In genomic region chr22:39003165-39003638, GRCh38 we compare ENCODE assay signal across 8 cellular contexts. TPM values are rescaled to one million over a fixed set of nuclear protein-coding genes. Genes with fewer than 3 reads are reported as not detected.
DNase-seq lines count a peak whose midpoint lies in the region; ATAC-seq and TF ChIP-seq lines count a peak whose summit lies in the region.

No MANE protein-coding gene starts in this region.

- no peak overlapping the region; the same call in 1 of the 2 replicates for H2AFZ ChIP-seq in SK-N-SH (ENCODE audit: low read depth)

- DNase-seq in AG04450 (ENCODE audit: low read depth, low spot score) (peak; percentile 67), SK-N-SH (peak; percentile 72), glomerular endothelial cell (ENCODE audit: extremely low read depth, low read depth, low spot score) (peak; percentile 55), pons (ENCODE audit: low spot score) (peak; percentile 79), ureter (ENCODE audit: low spot score) (peak; percentile 86)
- DNase-seq in activated naive CD4-positive, alpha-beta T cell treated with Interleukin-2 at 50 U/mL for 16 hours = peak; percentile 74

- H3K9me3 ChIP-seq in AG04450 (ENCODE audit: control insufficient read depth, insufficient read depth, low read length) (no peaks in the 10 kb centered on the region), SK-N-SH (no peaks in the 10 kb centered on the region)

- peak; percentile 59 for ATAC-seq in GM18511 (IDR thresholded peaks at IDR 0.05; ENCODE audit: unreplicated experiment)

- H3K4me1 ChIP-seq in SK-N-SH (ENCODE audit: control insufficient read depth in 1 of 2, insufficient read depth in 2 of 2, low read depth in 1 of 2, low read length in 1 of 2) = no peaks in the 10 kb centered on the region; a peak in 1 of 4 replicates

- no peak for TF ChIP-seq EP300 in Ishikawa (IDR thresholded peaks at IDR 0.05; ENCODE audit: borderline replicate concordance)
- no peak for TF ChIP-seq EP300 in SK-N-SH (IDR thresholded peaks at IDR 0.05; ENCODE audit: borderline replicate concordance in 1 of 2, low read depth in 1 of 2, low read length in 1 of 2)

- H3K27me3 ChIP-seq in AG04450 (ENCODE audit: control insufficient read depth, insufficient read depth, low read length) (peaks cover 4% of the 10 kb centered on the region), SK-N-SH (ENCODE audit: insufficient read depth) (no peaks in the 10 kb centered on the region; the same call in 1 of the 2 replicates)

- H3K4me2 ChIP-seq in SK-N-SH = no peak overlapping the region

- 8% methylated on average over 2 of the region's 7 CpGs for WGBS in SK-N-SH (ENCODE audit: low lambda C conversion rate)

- no peaks in the 10 kb centered on the region for H4K20me1 ChIP-seq in SK-N-SH (ENCODE audit: insufficient read depth)

- CTCF ChIA-PET in AG04450 (lab: Charles Lee) (interaction anchor here (0.6 to 7.1 kb wide), 27 partner anchors 8 to 902 kb away, joined by 3 to 109 read pairs (median 3); partner anchors contain the start of genes APOBEC3B, APOBEC3C, CBX6 and RPL3), SK-N-SH (lab: Yijun Ruan, JAX) (interaction anchor here (0.5 to 2.6 kb wide), 13 partner anchors 9 to 234 kb away, joined by 3 to 20 read pairs (median 5); partner anchors contain the start of gene CBX6)

- H3K4me3 ChIP-seq in AG04450 (ENCODE audit: low read depth, low read length) = no peak overlapping the region
- peak overlapping the region in 1 of 2 experiments; percentile 48; a peak in 1 of 4 replicates for H3K4me3 ChIP-seq in SK-N-SH (ENCODE audit: low read depth in 2 of 2, low read length in 1 of 2)

- no peaks in the 10 kb centered on the region for H3K9me2 ChIP-seq in SK-N-SH

- TF ChIP-seq RAD21 in Ishikawa (IDR thresholded peaks at IDR 0.05; ENCODE audit: low read depth) (peak; percentile 78), SK-N-SH (IDR thresholded peaks at IDR 0.05; ENCODE audit: low read length) (peak; percentile 53)

- no peaks in the 10 kb centered on the region for H3K36me3 ChIP-seq in SK-N-SH (replicated peaks in 1 of 2; ENCODE audit: control insufficient read depth in 1 of 2, insufficient read depth in 2 of 2, low read length in 1 of 2)

- H3K9ac ChIP-seq in SK-N-SH = no peak overlapping the region

- H3K79me2 ChIP-seq in SK-N-SH (ENCODE audit: insufficient read depth) = no peaks in the 10 kb centered on the region

- POLR2A ChIA-PET in AG04450 (lab: Yijun Ruan, JAX) = interaction anchor here (1.2 kb wide), 1 partner anchor 133 kb away, joined by 5 read pairs; no protein-coding TSS in a partner anchor
- POLR2A ChIA-PET in SK-N-SH (lab: Yijun Ruan, JAX) = interaction anchor here (0.7 kb wide), 1 partner anchor 316 kb away, joined by 3 read pairs; the partner anchor contains the start of gene RPL3

- H3K27ac ChIP-seq in AG04450 (ENCODE audit: low read depth, low read length) (peak overlapping the region; percentile 21), SK-N-SH (ENCODE audit: low read depth in 2 of 2, low read length in 1 of 2) (no peak overlapping the region)

- no peaks in the 10 kb centered on the region for H3F3A ChIP-seq in SK-N-SH (replicated peaks; ENCODE audit: insufficient read depth)

- TF ChIP-seq CTCF in AG04450 (IDR thresholded peaks at IDR 0.05; ENCODE audit: low read depth, low read length) = peak; percentile 83
- peak; percentile 64 for TF ChIP-seq CTCF in SK-N-SH (IDR thresholded peaks at IDR 0.05)

TF ChIP-seq in Ishikawa, 13 proteins besides CTCF, POLR2A, EP300 and RAD21:
- TF ChIP-seq ZBTB7A (IDR thresholded peaks at IDR 0.05; ENCODE audit: low read depth) (no peak), NFIC (IDR thresholded peaks at IDR 0.05) (0 out of 2 replicates have a peak, but pooled peaks have one; percentile 9), TEAD4 (IDR thresholded peaks at IDR 0.05) (peak; percentile 33), TCF12 (IDR thresholded peaks at IDR 0.05; ENCODE audit: low read depth) (0 out of 2 replicates have a peak, but pooled peaks have one; percentile 35), FOXM1 (IDR thresholded peaks at IDR 0.05; ENCODE audit: borderline replicate concordance, low read depth) (no peak), MAX (IDR thresholded peaks at IDR 0.05) (peak; percentile 31), CREB1 (IDR thresholded peaks at IDR 0.05; ENCODE audit: low read depth) (no peak), CEBPB (IDR thresholded peaks at IDR 0.05) (peak; percentile 48; the same call in 1 of the 2 replicates)

TF ChIP-seq in SK-N-SH, 30 proteins besides CTCF, POLR2A, EP300 and RAD21:
- no peak for TF ChIP-seq JUND (IDR thresholded peaks at IDR 0.05)
- TF ChIP-seq SMC3 (IDR thresholded peaks at IDR 0.05; ENCODE audit: low read depth, low read length) = peak; percentile 67

RNA-seq across cellular contexts. Expression of gene APOBEC3C, which starts 10.9 kb away (rescaled TPM):
- polyA plus RNA-seq in AG04450 (2011; rRNA removed) (35.5 and 41.3 TPM in 2 replicates), SK-N-SH (2012; rRNA removed) (11.7 and 12.4 TPM in 2 replicates)
- polyA minus RNA-seq in AG04450 (2011; rRNA and poly(A)+ RNA removed) = 31.8 and 33.4 TPM in 2 replicates
- 11.4 and 13.0 TPM in 2 replicates for polyA plus RNA-seq in SK-N-SH (2012; cell fraction: cytosol; rRNA removed)
- 12.0 and 14.2 TPM in 2 replicates for polyA plus RNA-seq in SK-N-SH (2012; cell fraction: nucleus; rRNA removed)
- total RNA-seq in glomerular endothelial cell (17.8 and 21.2 TPM in 2 replicates), ureter (41.4 TPM)

RNA-seq across cellular contexts. Expression of gene APOBEC3D, which starts 17.7 kb away (rescaled TPM):
- polyA plus RNA-seq in AG04450 (2011; rRNA removed) (0.73 and 1.4 TPM in 2 replicates), SK-N-SH (2012; rRNA removed) (0.21 and 0.37 TPM in 2 replicates)
- 0.87 and 1.0 TPM in 2 replicates for polyA minus RNA-seq in AG04450 (2011; rRNA and poly(A)+ RNA removed)
- 0.06 and 0.14 TPM in 2 replicates for polyA plus RNA-seq in SK-N-SH (2012; cell fraction: cytosol; rRNA removed)
- polyA plus RNA-seq in SK-N-SH (2012; cell fraction: nucleus; rRNA removed) = 0.87 and 0.88 TPM in 2 replicates
- total RNA-seq in glomerular endothelial cell (1.7 and 3.7 TPM in 2 replicates), ureter (7.8 TPM)

RNA-seq across cellular contexts. Expression of gene APOBEC3B, which starts 21.1 kb away (rescaled TPM):
- polyA plus RNA-seq in AG04450 (2011; rRNA removed) = 12.5 TPM in 2 replicates
- 11.4 and 12.7 TPM in 2 replicates for polyA minus RNA-seq in AG04450 (2011; rRNA and poly(A)+ RNA removed)
- polyA plus RNA-seq in SK-N-SH (2012; rRNA removed) = not detected in 2 replicates
- not detected in 2 replicates for polyA plus RNA-seq in SK-N-SH (2012; cell fraction: cytosol; rRNA removed)
- not detected in 2 replicates for polyA plus RNA-seq in SK-N-SH (2012; cell fraction: nucleus; rRNA removed)
- 0.87 and 4.7 TPM in 2 replicates for total RNA-seq in glomerular endothelial cell
- total RNA-seq in ureter = 1.5 TPM

RNA-seq across cellular contexts. Expression of gene APOBEC3F, which starts 37.5 kb away (rescaled TPM):
- polyA plus RNA-seq in AG04450 (2011; rRNA removed) (7.9 and 9.8 TPM in 2 replicates), SK-N-SH (2012; rRNA removed) (3.8 and 4.3 TPM in 2 replicates)
- 14.0 and 19.0 TPM in 2 replicates for polyA minus RNA-seq in AG04450 (2011; rRNA and poly(A)+ RNA removed)
- polyA plus RNA-seq in SK-N-SH (2012; cell fraction: cytosol; rRNA removed) = 3.3 and 4.0 TPM in 2 replicates
- polyA plus RNA-seq in SK-N-SH (2012; cell fraction: nucleus; rRNA removed) = 3.0 and 4.9 TPM in 2 replicates
- total RNA-seq in glomerular endothelial cell (4.9 and 11.4 TPM in 2 replicates), ureter (22.5 TPM)

RNA-seq across cellular contexts. Expression of gene APOBEC3A, which starts 45.8 kb away (rescaled TPM):
- polyA plus RNA-seq in AG04450 (2011; rRNA removed) = not detected in 2 replicates
- polyA minus RNA-seq in AG04450 (2011; rRNA and poly(A)+ RNA removed) = not detected in 2 replicates
- not detected in 2 replicates for polyA plus RNA-seq in SK-N-SH (2012; rRNA removed)
- not detected in 2 replicates for polyA plus RNA-seq in SK-N-SH (2012; cell fraction: cytosol; rRNA removed)
- not detected in 2 replicates for polyA plus RNA-seq in SK-N-SH (2012; cell fraction: nucleus; rRNA removed)
- total RNA-seq in glomerular endothelial cell = not detected in 2 replicates
- 2.0 TPM for total RNA-seq in ureter
